Comparison of ENCODE assay signal across 8 cellular contexts in genomic region chrX:50903387-50904027, GRCh38. TPM values are rescaled to one million over a fixed set of nuclear protein-coding genes. Genes with fewer than 3 reads are reported as not detected.
DNase-seq lines count a peak whose midpoint lies in the region; ATAC-seq and TF ChIP-seq lines count a peak whose summit lies in the region.

No MANE protein-coding gene starts in this region.

- WGBS in smooth muscle cell (ENCODE audit: low lambda C conversion rate): 52% methylated on average over 8 of the region's 8 CpGs

- no peaks in the 10 kb centered on the region for H3K4me1 ChIP-seq in smooth muscle cell (ENCODE audit: low read depth)

- intact Hi-C loops in head of caudate nucleus (cut with DNase I): loop anchor here (10.0 kb wide), 2 partner anchors 89 to 159 kb away; partner anchors contain the start of gene SHROOM4

- H3K9me3 ChIP-seq in SK-N-MC (ENCODE audit: low read depth, low read length) (no peaks in the 10 kb centered on the region), smooth muscle cell (replicated peaks; ENCODE audit: low read depth) (no peaks in the 10 kb centered on the region)

- H3K36me3 ChIP-seq in SK-N-MC (ENCODE audit: insufficient read depth, low read length) (no peaks in the 10 kb centered on the region), smooth muscle cell (ENCODE audit: low read depth) (no peaks in the 10 kb centered on the region)

- H3K9ac ChIP-seq in SK-N-MC (ENCODE audit: insufficient read length) (no peak overlapping the region), smooth muscle cell (ENCODE audit: low read depth) (no peak overlapping the region)

- H3K4me3 ChIP-seq in HFF-Myc (replicated peaks; ENCODE audit: low read depth, low read length) (no peak overlapping the region), SK-N-MC (0 out of 2 replicates have a peak overlapping the region, but pooled peaks have one; percentile 2), smooth muscle cell (peak overlapping the region; percentile 39)

- TF ChIP-seq CTCF in HFF-Myc (IDR thresholded peaks at IDR 0.05; ENCODE audit: low read depth, low read length, missing control alignments): peak; percentile 35
- peak; percentile 67 for TF ChIP-seq CTCF in smooth muscle cell (IDR thresholded peaks at IDR 0.05; ENCODE audit: borderline replicate concordance, insufficient read depth, poor library complexity, severe bottlenecking)

- H3K79me2 ChIP-seq in smooth muscle cell (ENCODE audit: low read depth): no peaks in the 10 kb centered on the region

- no peak overlapping the region for H3K27ac ChIP-seq in SK-N-MC
- H3K27ac ChIP-seq in smooth muscle cell (ENCODE audit: low read depth): no peak overlapping the region

- peak; percentile 65 for DNase-seq in DMS 273 (lab: John Stamatoyannopoulos, UW; ENCODE audit: unreplicated experiment)
- no peak for DNase-seq in DMS 273 treated with DMSO at 0.1 percent for 48 hours (lab: John Stamatoyannopoulos, UW)
- DNase-seq in HFF-Myc (ENCODE audit: extremely low read depth, low read depth): no peak
- peak; percentile 3 for DNase-seq in SK-N-MC (ENCODE audit: low read depth, low spot score)
- peak in 37 of 42 donors; percentile 3 to 77 (median 42) for DNase-seq in head of caudate nucleus
- no peak for DNase-seq in smooth muscle cell (lab: John Stamatoyannopoulos, UW; ENCODE audit: unreplicated experiment)
- DNase-seq in activated T-cell treated with anti-CD3 and anti-CD28 coated beads, Interleukin-2, amount 50 U/mL, for 1 hour: no peak

- H3K27me3 ChIP-seq in smooth muscle cell (ENCODE audit: low read depth): no peaks in the 10 kb centered on the region

- peak overlapping the region; percentile 78 for H3K4me2 ChIP-seq in smooth muscle cell

- ATAC-seq in GM19467 (IDR thresholded peaks at IDR 0.05; ENCODE audit: unreplicated experiment): no peak

- H3F3A ChIP-seq in smooth muscle cell (ENCODE audit: low read depth): no peaks in the 10 kb centered on the region

- no peaks in the 10 kb centered on the region for H4K20me1 ChIP-seq in smooth muscle cell (ENCODE audit: low read depth)

- H2AFZ ChIP-seq in smooth muscle cell (ENCODE audit: low read depth): no peak overlapping the region

RNA-seq across cellular contexts. Expression of gene BMP15, which starts 7.0 kb away (rescaled TPM):
- total RNA-seq in smooth muscle cell: not detected in 2 replicates
- polyA plus RNA-seq in smooth muscle cell: not detected in 2 replicates

Comparison
In these comparisons a context has a peak if more than half of its experiments do, and no peak if none do; other contexts are left out.
1. DNase-seq: peak in DMS 273 (single experiment), SK-N-MC (single experiment) and head of caudate nucleus (37 of 42); none in DMS 273 treated with DMSO at 0.1 percent for 48 hours (single experiment), HFF-Myc (single experiment), smooth muscle cell (single experiment) and activated T-cell treated with anti-CD3 and anti-CD28 coated beads, Interleukin-2, amount 50 U/mL, for 1 hour (single experiment).